In the genomic region with DNA sequence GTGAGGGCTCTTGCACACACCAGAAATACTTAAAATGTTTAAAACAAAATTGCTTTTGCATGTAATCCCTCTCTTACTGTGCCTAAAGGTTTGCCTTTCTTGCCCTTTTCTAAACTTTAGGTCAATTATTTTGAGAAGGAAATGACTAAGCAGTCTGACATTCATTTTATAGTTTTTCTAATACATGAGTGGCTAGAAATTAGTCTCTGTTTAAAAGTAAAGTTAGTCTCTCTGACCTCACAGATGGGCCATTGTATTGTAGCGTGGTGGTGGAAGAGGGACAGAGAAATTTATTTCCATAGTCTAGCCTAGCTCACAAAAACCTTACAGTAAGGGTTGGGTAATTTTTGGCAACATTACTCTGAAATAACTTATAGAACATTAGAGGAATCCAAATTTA, we compare ENCODE assay signal across 31 cellular contexts. TPM values are rescaled to one million over a fixed set of nuclear protein-coding genes. Genes with fewer than 3 reads are reported as not detected.
DNase-seq lines count a peak whose midpoint lies in the region; ATAC-seq and TF ChIP-seq lines count a peak whose summit lies in the region.
"Had no signal": no experiment of that assay in that cellular context is flagged by ENCODE, and none has a peak within 500 bp of the region (broad histone marks: within the 10 kb centered on the region; RNA-seq: fewer than 3 reads in every experiment).

No MANE protein-coding gene starts in this region.

- H3K4me1 Mint-ChIP-seq in chondrocyte (ENCODE audit: low read depth) (peaks cover 43% of the 10 kb centered on the region), neural crest cell (peaks cover 42% of the 10 kb centered on the region), T-cell (peaks cover 7 to 8% (median 8%) of the 10 kb centered on the region in 3 donors), type B pancreatic cell (ENCODE audit: unreplicated experiment) (peaks cover 7% of the 10 kb centered on the region)
- H3K4me1 Mint-ChIP-seq: central memory CD8-positive, alpha-beta T cell had no signal

- no peak overlapping the region for H3K4me3 Mint-ChIP-seq in chondrocyte (ENCODE audit: unreplicated experiment)
- H3K4me3 Mint-ChIP-seq in neural crest cell, result peak overlapping the region; percentile 17
- no peak overlapping the region for H3K4me3 Mint-ChIP-seq in T-cell
- H3K4me3 Mint-ChIP-seq in type B pancreatic cell, result no peak overlapping the region
- H3K4me3 Mint-ChIP-seq: activated CD8-positive, alpha-beta T cell treated with anti-CD3 and anti-CD28 coated beads for 36 hours; activated naive CD8-positive, alpha-beta T cell treated with anti-CD3 and anti-CD28 coated beads for 36 hours; CD14-positive monocyte; central memory CD8-positive, alpha-beta T cell; stimulated activated effector memory CD8-positive, alpha-beta T cell treated with anti-CD3 and anti-CD28 coated beads, Interleukin-12 subunit alpha, Interleukin-12 subunit beta, amount 100 ng/mL, for 72 hours had no signal

- CTCF ChIA-PET in T-cell (lab: Charles Lee), result no interaction called here

- DNase-seq in EH (ENCODE audit: low read depth), result peak; percentile 49
- peak; percentile 2 for DNase-seq in RKO (ENCODE audit: low spot score)
- no peak for DNase-seq in chondrocyte (ENCODE audit: low spot score)
- DNase-seq in neural crest cell (ENCODE audit: low read depth, low spot score), result no peak
- DNase-seq in NCI-H446 treated with DMSO at 0.1 percent for 48 hours (lab: John Stamatoyannopoulos, UW), result no peak
- DNase-seq in T-cell, result no peak
- no peak for DNase-seq in type B pancreatic cell (ENCODE audit: extremely low spot score, unreplicated experiment)
- DNase-seq: activated CD8-positive, alpha-beta T cell treated with anti-CD3 and anti-CD28 coated beads for 36 hours; activated naive CD8-positive, alpha-beta T cell treated with anti-CD3 and anti-CD28 coated beads for 36 hours; dorsolateral prefrontal cortex; head of caudate nucleus; KBM-7; lower lobe of right lung; MM.1S; NCI-H1417 treated with DMSO at 0.1 percent for 48 hours; NCI-H345; NCI-H774; right cardiac atrium; RPMI8226; stimulated activated CD4-positive, alpha-beta T cell treated with anti-CD3 and anti-CD28 coated beads, Interleukin-12 subunit alpha, Interleukin-12 subunit beta, amount 100 ng/mL, for 4 hours; stimulated activated CD4-positive, alpha-beta T cell treated with anti-CD3 and anti-CD28 coated beads, Interleukin-4, amount 100 ng/mL, for 24 hours; substantia nigra; upper lobe of right lung had no signal

- TF ChIP-seq CTCF in chondrocyte (IDR thresholded peaks at IDR 0.05) (no peak), neural crest cell (conservative IDR thresholded peaks at IDR 0.05) (no peak), type B pancreatic cell (conservative IDR thresholded peaks at IDR 0.05) (no peak)

- no peaks in the 10 kb centered on the region for H3K9me3 Mint-ChIP-seq in chondrocyte (ENCODE audit: low read depth)
- H3K9me3 Mint-ChIP-seq in neural crest cell, result peaks cover 4% of the 10 kb centered on the region
- no peaks in the 10 kb centered on the region for H3K9me3 Mint-ChIP-seq in T-cell
- H3K9me3 Mint-ChIP-seq in type B pancreatic cell, result no peaks in the 10 kb centered on the region
- H3K9me3 Mint-ChIP-seq: activated CD8-positive, alpha-beta T cell treated with anti-CD3 and anti-CD28 coated beads for 36 hours; activated naive CD8-positive, alpha-beta T cell treated with anti-CD3 and anti-CD28 coated beads for 36 hours; central memory CD8-positive, alpha-beta T cell had no signal

- no peak for ATAC-seq in GM19397 (IDR thresholded peaks at IDR 0.05; ENCODE audit: unreplicated experiment)
- no peak for ATAC-seq in T-cell (replicated peaks in 1 of 4)
- ATAC-seq: activated CD8-positive, alpha-beta T cell treated with anti-CD3 and anti-CD28 coated beads for 36 hours; lower lobe of right lung; right cardiac atrium; stimulated activated effector memory CD8-positive, alpha-beta T cell treated with anti-CD3 and anti-CD28 coated beads, Interleukin-12 subunit alpha, Interleukin-12 subunit beta, amount 100 ng/mL, for 72 hours; upper lobe of right lung had no signal

- H3K27ac Mint-ChIP-seq in chondrocyte (ENCODE audit: unreplicated experiment) (peak overlapping the region; percentile 53), neural crest cell (ENCODE audit: unreplicated experiment) (no peak overlapping the region), T-cell (no peak overlapping the region), type B pancreatic cell (no peak overlapping the region)
- H3K27ac Mint-ChIP-seq: activated CD8-positive, alpha-beta T cell treated with anti-CD3 and anti-CD28 coated beads for 36 hours; activated naive CD8-positive, alpha-beta T cell treated with anti-CD3 and anti-CD28 coated beads for 36 hours; CD14-positive monocyte; stimulated activated effector memory CD8-positive, alpha-beta T cell treated with anti-CD3 and anti-CD28 coated beads, Interleukin-12 subunit alpha, Interleukin-12 subunit beta, amount 100 ng/mL, for 72 hours had no signal

- H3K36me3 Mint-ChIP-seq in chondrocyte (ENCODE audit: low read depth), result no peaks in the 10 kb centered on the region
- H3K36me3 Mint-ChIP-seq in neural crest cell (ENCODE audit: low read depth), result no peaks in the 10 kb centered on the region
- H3K36me3 Mint-ChIP-seq in T-cell, result no peaks in the 10 kb centered on the region
- H3K36me3 Mint-ChIP-seq in type B pancreatic cell, result no peaks in the 10 kb centered on the region
- H3K36me3 Mint-ChIP-seq: activated naive CD8-positive, alpha-beta T cell treated with anti-CD3 and anti-CD28 coated beads for 36 hours; CD14-positive monocyte; stimulated activated effector memory CD8-positive, alpha-beta T cell treated with anti-CD3 and anti-CD28 coated beads, Interleukin-12 subunit alpha, Interleukin-12 subunit beta, amount 100 ng/mL, for 72 hours had no signal

- H3K27me3 Mint-ChIP-seq in chondrocyte (ENCODE audit: low read depth) (no peaks in the 10 kb centered on the region), neural crest cell (ENCODE audit: low read depth) (peaks cover 6% of the 10 kb centered on the region), T-cell (peaks cover 14 to 21% of the 10 kb centered on the region in 2 donors), type B pancreatic cell (peaks cover 34% of the 10 kb centered on the region)

- POLR2A ChIA-PET in T-cell (lab: Charles Lee), result no interaction called here

RNA-seq across cellular contexts. Expression of a gene that starts 3.6 kb away (rescaled TPM):
- total RNA-seq in chondrocyte, result 1,010 to 1,354 TPM (median 1,042 TPM) in 3 replicates
- total RNA-seq in neural crest cell, result 21.5 and 25.1 TPM in 2 replicates
- under 1 TPM in 2 of 5 donors, not detected in 3; 0.07 to 0.13 TPM for total RNA-seq in T-cell
- total RNA-seq in type B pancreatic cell (ENCODE audit: low replicate concordance), result 1.2 and 58.3 TPM in 2 replicates
- total RNA-seq: activated CD8-positive, alpha-beta T cell treated with anti-CD3 and anti-CD28 coated beads for 36 hours; activated naive CD8-positive, alpha-beta T cell treated with anti-CD3 and anti-CD28 coated beads for 36 hours; ascending aorta; Daoy; HT-29; right cardiac atrium; T-helper 2 cell treated with Interferon-gamma antibody and Interleukin-4, amounts not matched to agents 100 ng/mL and 5 ng/mL, for 36 hours had no signal

Comparison
In these comparisons a context has a peak if more than half of its experiments do, and no peak if none do; other contexts are left out.
1. DNase-seq: peak in EH (single experiment) and RKO (single experiment); none in chondrocyte (single experiment), neural crest cell (single experiment), NCI-H446 treated with DMSO at 0.1 percent for 48 hours (single experiment), T-cell (0 of 34) and type B pancreatic cell (single experiment).